ENCODE assay signal across 9 cellular contexts in genomic region chr2:121689356-121689755, GRCh38. TPM values are rescaled to one million over a fixed set of nuclear protein-coding genes. Genes with fewer than 3 reads are reported as not detected.
DNase-seq lines count a peak whose midpoint lies in the region; ATAC-seq and TF ChIP-seq lines count a peak whose summit lies in the region.
"Had no signal": no experiment of that assay in that cellular context is flagged by ENCODE, and none has a peak within 500 bp of the region (broad histone marks: within the 10 kb centered on the region; RNA-seq: fewer than 3 reads in every experiment).

No MANE protein-coding gene starts in this region.

- H3K4me1 Mint-ChIP-seq in brain, result peaks cover 8% of the 10 kb centered on the region
- no peaks in the 10 kb centered on the region for H3K4me1 Mint-ChIP-seq in activated T-cell treated with anti-CD3 and anti-CD28 coated beads, Interleukin-2, amount 50 U/mL, for 4 hours (ENCODE audit: low read depth)

- no peak overlapping the region for H3K4me3 ChIP-seq in liver (ENCODE audit: low read depth in 1 of 3, low read length in 3 of 3)

- H3K27ac ChIP-seq in liver (ENCODE audit: low read depth in 1 of 2, low read length in 2 of 2), result no peak overlapping the region

- peaks cover 4% of the 10 kb centered on the region for H3K36me3 Mint-ChIP-seq in brain
- H3K36me3 Mint-ChIP-seq in activated T-cell treated with anti-CD3 and anti-CD28 coated beads, Interleukin-2, amount 50 U/mL, for 4 hours (ENCODE audit: insufficient read depth), result peaks cover under 1% of the 10 kb centered on the region
- H3K36me3 Mint-ChIP-seq: T-cell had no signal

- peak; percentile 46 for DNase-seq in Caki2 (ENCODE audit: low read depth)
- peak; percentile 47 for DNase-seq in NCI-H2029 (lab: John Stamatoyannopoulos, UW)
- no peak for DNase-seq in CD1c-positive myeloid dendritic cell (ENCODE audit: extremely low spot score)
- no peak for DNase-seq in activated T-cell treated with anti-CD3 and anti-CD28 coated beads, Interleukin-2, amount 50 U/mL, for 4 hours
- DNase-seq in GF-D8 (lab: John Stamatoyannopoulos, UW), result no peak
- DNase-seq: T-cell had no signal

- no peaks in the 10 kb centered on the region for H3K9me3 ChIP-seq in liver (ENCODE audit: control insufficient read depth in 4 of 4, low read length in 3 of 4)

- no peaks in the 10 kb centered on the region for H3K4me1 ChIP-seq in liver (ENCODE audit: control insufficient read depth in 4 of 4, insufficient read depth in 4 of 4, low read length in 3 of 4)

- H3K27me3 Mint-ChIP-seq in brain, result peaks cover 9% of the 10 kb centered on the region
- H3K27me3 Mint-ChIP-seq in activated T-cell treated with anti-CD3 and anti-CD28 coated beads, Interleukin-2, amount 50 U/mL, for 4 hours (ENCODE audit: low read depth), result no peaks in the 10 kb centered on the region
- H3K27me3 Mint-ChIP-seq: T-cell had no signal

- no peak for ATAC-seq in GM19395 (IDR thresholded peaks at IDR 0.05; ENCODE audit: unreplicated experiment)
- ATAC-seq in activated T-cell treated with anti-CD3 and anti-CD28 coated beads, Interleukin-2, amount 50 U/mL, for 4 hours, result no peak
- ATAC-seq: T-cell had no signal

- H3K36me3 ChIP-seq in liver (ENCODE audit: control insufficient read depth in 4 of 4, insufficient read depth in 3 of 4, low read depth in 1 of 4, low read length in 3 of 4), result no peaks in the 10 kb centered on the region

- H3K9me3 Mint-ChIP-seq in brain, result peaks cover under 1 to 3% (median under 1%) of the 10 kb centered on the region in 5 experiments
- H3K9me3 Mint-ChIP-seq in activated T-cell treated with anti-CD3 and anti-CD28 coated beads, Interleukin-2, amount 50 U/mL, for 4 hours, result peaks cover under 1% of the 10 kb centered on the region

- in situ Hi-C loops in Caki2 (cut with HindIII; ENCODE audit: low pct_unique_long_range_greater_than_20kb, low sequenced_read_pairs), result no loop called here

- peak overlapping the region in 1 of 5 experiments; percentile 4 for H3K4me3 Mint-ChIP-seq in brain
- no peak overlapping the region for H3K4me3 Mint-ChIP-seq in activated T-cell treated with anti-CD3 and anti-CD28 coated beads, Interleukin-2, amount 50 U/mL, for 4 hours
- H3K4me3 Mint-ChIP-seq: T-cell had no signal

- no peak overlapping the region for H3K9ac ChIP-seq in liver (ENCODE audit: low read depth in 1 of 2, low read length in 2 of 2)

- 63% methylated on average over 4 of the region's 4 CpGs for WGBS in liver

- peak; percentile 38 to 39 for TF ChIP-seq CTCF in brain (conservative IDR thresholded peaks at IDR 0.05)
- peak; percentile 25 for TF ChIP-seq CTCF in liver (IDR thresholded peaks at IDR 0.05; ENCODE audit: low read depth, low read length, missing input control)

- peak; percentile 55 to 75 for TF ChIP-seq RAD21 in liver (IDR thresholded peaks at IDR 0.05)

- no peaks in the 10 kb centered on the region for H3K27me3 ChIP-seq in liver (ENCODE audit: control insufficient read depth in 4 of 4, insufficient read depth in 4 of 4, low read length in 3 of 4)

- H3K27ac Mint-ChIP-seq in brain, result peak overlapping the region in 4 of 5 experiments; percentile 49 to 60 (median 58)
- H3K27ac Mint-ChIP-seq: T-cell had no signal

TF ChIP-seq in liver, 16 proteins besides CTCF, POLR2A, EP300 and RAD21:
- TF ChIP-seq FOXA2 (IDR thresholded peaks at IDR 0.05) (no peak), JUND (IDR thresholded peaks at IDR 0.05) (no peak), NR2F2 (IDR thresholded peaks at IDR 0.05) (peak; percentile 36), ZBTB33 (IDR thresholded peaks at IDR 0.05) (no peak)

RNA-seq across cellular contexts. Expression of gene CLASP1, which starts 40.1 kb away (rescaled TPM):
- 9.5 and 21.0 TPM in 2 replicates for total RNA-seq in Caki2 (2014; rRNA removed; shearing (Covaris generic); ENCODE audit: low replicate concordance)
- polyA plus RNA-seq in brain (ENCODE audit: insufficient read depth, low read depth, low replicate concordance) (22.6 TPM), liver (10 to 100 TPM in 1 of 2 donors, 1 to 10 TPM in 1; 7.5 to 12.6 TPM)
- total RNA-seq in liver, result 10 to 100 TPM; 31.3 to 50.0 TPM
- 10 to 100 TPM; 48.3 to 68.2 (median 63.2) TPM for total RNA-seq in activated T-cell treated with anti-CD3 and anti-CD28 coated beads, Interleukin-2, amount 50 U/mL, for 4 hours

RNA-seq across cellular contexts. Expression of gene NIFK, which starts 47.3 kb away (rescaled TPM):
- 41.2 and 49.2 TPM in 2 replicates for total RNA-seq in Caki2 (2014; rRNA removed; shearing (Covaris generic); ENCODE audit: low replicate concordance)
- polyA plus RNA-seq in brain (ENCODE audit: insufficient read depth, low read depth, low replicate concordance), result 14.6 TPM
- 10 to 100 TPM; 13.4 to 18.0 TPM for total RNA-seq in liver
- 10 to 100 TPM; 14.4 to 25.6 TPM for polyA plus RNA-seq in liver
- 100 to 1,000 TPM; 198 to 247 (median 209) TPM for total RNA-seq in activated T-cell treated with anti-CD3 and anti-CD28 coated beads, Interleukin-2, amount 50 U/mL, for 4 hours

Comparison
In these comparisons a context has a peak if more than half of its experiments do, and no peak if none do; other contexts are left out.
1. DNase-seq: peak in Caki2 (single experiment) and NCI-H2029 (single experiment); none in CD1c-positive myeloid dendritic cell (single experiment), activated T-cell treated with anti-CD3 and anti-CD28 coated beads, Interleukin-2, amount 50 U/mL, for 4 hours (single experiment) and GF-D8 (single experiment).